9 cellular contexts compared by ENCODE assay signal in the genomic region with DNA sequence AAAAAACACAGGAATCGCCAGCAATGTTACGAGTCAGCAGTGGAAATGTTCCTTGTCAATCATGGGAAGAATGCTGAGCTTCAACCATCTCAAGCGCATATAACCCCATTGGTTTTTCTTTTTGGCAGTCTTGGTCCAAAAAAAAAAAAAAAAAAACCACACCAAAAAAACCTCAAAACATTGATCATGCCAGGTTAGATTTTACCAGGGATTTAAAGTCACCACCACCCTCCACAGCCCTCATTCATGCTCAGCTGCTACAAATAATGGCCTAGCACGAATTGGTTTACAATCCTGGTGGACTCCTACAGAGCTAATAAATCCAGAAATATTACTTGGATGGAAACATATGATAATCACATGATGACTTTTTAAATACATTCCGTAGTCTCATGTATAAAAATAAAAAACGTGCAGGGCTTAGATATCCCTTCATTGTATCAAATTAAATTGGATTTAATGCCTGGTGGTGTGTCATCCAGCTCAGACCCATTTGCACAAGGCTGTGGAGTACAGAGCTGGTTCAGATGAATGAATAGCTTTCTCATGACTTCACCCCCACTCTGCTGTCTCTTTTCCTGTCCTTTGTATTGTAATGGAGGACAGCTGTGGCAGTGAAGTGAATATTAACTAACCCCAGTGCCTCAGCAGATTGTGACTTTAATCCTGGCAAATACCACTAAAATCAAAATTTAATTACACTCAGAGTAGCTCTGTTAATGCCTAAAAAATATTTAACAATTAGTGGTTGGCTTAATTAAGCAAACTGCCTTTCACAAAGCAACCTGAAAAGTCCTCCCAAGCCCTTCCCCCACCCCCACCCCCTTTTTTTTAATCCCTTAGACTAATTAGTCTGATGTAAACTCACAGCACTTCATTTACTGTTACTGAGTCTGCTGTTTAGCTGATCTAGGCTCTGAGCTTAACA.
DNase-seq lines count a peak whose midpoint lies in the region; ATAC-seq and TF ChIP-seq lines count a peak whose summit lies in the region.
"Had no signal": no experiment of that assay in that cellular context is flagged by ENCODE, and none has a peak within 500 bp of the region (broad histone marks: within the 10 kb centered on the region; RNA-seq: fewer than 3 reads in every experiment).

No MANE protein-coding gene starts in this region.

- no TSS peak for BruUV-seq in Calu3 (replicated peaks; lab: Mats Ljungman, UMichigan)

- H3K9me3 Mint-ChIP-seq in activated naive CD4-positive, alpha-beta T cell treated with anti-CD3 and anti-CD28 coated beads, Interleukin-2, amount 50 U/mL, for 72 hours, result peaks cover 5 to 8% of the 10 kb centered on the region in 2 donors
- H3K9me3 Mint-ChIP-seq in Calu3 (ENCODE audit: low read depth, unreplicated experiment), result no peaks in the 10 kb centered on the region

- CTCF ChIA-PET in Calu3 (lab: Charles Lee), result interaction anchor here (0.6 to 0.8 kb wide), 4 partner anchors 12 to 1855 kb away, joined by 3 to 5 read pairs (median 4); no protein-coding TSS in a partner anchor

- DNase-seq in DMS153 treated with DMSO at 0.1 percent for 48 hours (lab: John Stamatoyannopoulos, UW; ENCODE audit: unreplicated experiment), result peak; percentile 24
- peak; percentile 28 for DNase-seq in NCI-H1694 treated with DMSO at 0.1 percent for 48 hours (lab: John Stamatoyannopoulos, UW)
- peak; percentile 39 for DNase-seq in choroid plexus epithelial cell (ENCODE audit: low read depth)
- DNase-seq in midbrain (lab: John Stamatoyannopoulos, UW), result peak; percentile 68
- DNase-seq in activated CD4-positive, CD25-positive, alpha-beta regulatory T cell treated with anti-CD3 and anti-CD28 coated beads, Interleukin-2, amount 50 U/mL, for 72 hours, result no peak
- no peak for DNase-seq in activated naive CD4-positive, alpha-beta T cell treated with anti-CD3 and anti-CD28 coated beads, Interleukin-2, amount 50 U/mL, for 72 hours (ENCODE audit: low spot score in 2 of 2)
- no peak for DNase-seq in Calu3
- DNase-seq in DMS79 (lab: John Stamatoyannopoulos, UW), result no peak
- DNase-seq: activated CD4-positive, CD25-positive, alpha-beta regulatory T cell had no signal

- no peak overlapping the region for H3K27ac Mint-ChIP-seq in activated naive CD4-positive, alpha-beta T cell treated with anti-CD3 and anti-CD28 coated beads, Interleukin-2, amount 50 U/mL, for 72 hours
- no peak overlapping the region for H3K27ac Mint-ChIP-seq in Calu3 (ENCODE audit: unreplicated experiment)

- no peaks in the 10 kb centered on the region for H3K27me3 Mint-ChIP-seq in Calu3 (ENCODE audit: unreplicated experiment)

- intact Hi-C loops in Calu3 (cut with micrococcal nuclease; ENCODE audit: unreplicated experiment), result no loop called here

- ATAC-seq in activated naive CD4-positive, alpha-beta T cell treated with anti-CD3 and anti-CD28 coated beads, Interleukin-2, amount 50 U/mL, for 72 hours, result no peak

- H3K4me3 Mint-ChIP-seq in Calu3 (ENCODE audit: low read depth, unreplicated experiment), result no peak overlapping the region

- H3K36me3 Mint-ChIP-seq in activated naive CD4-positive, alpha-beta T cell treated with anti-CD3 and anti-CD28 coated beads, Interleukin-2, amount 50 U/mL, for 72 hours, result peaks cover 0 to 2% of the 10 kb centered on the region in 2 donors
- no peaks in the 10 kb centered on the region for H3K36me3 Mint-ChIP-seq in Calu3 (ENCODE audit: insufficient read depth, unreplicated experiment)

- no peak overlapping the region for H3K4me3 ChIP-seq in choroid plexus epithelial cell (ENCODE audit: low read depth, low read length)

- H3K4me1 Mint-ChIP-seq in Calu3 (ENCODE audit: low read depth, unreplicated experiment), result no peaks in the 10 kb centered on the region

- TF ChIP-seq CTCF in choroid plexus epithelial cell (conservative IDR thresholded peaks at IDR 0.05; ENCODE audit: low read depth, low read length) (no peak), Calu3 (IDR thresholded peaks at IDR 0.05; ENCODE audit: unreplicated experiment) (no peak)

Comparison
In these comparisons a context has a peak if more than half of its experiments do, and no peak if none do; other contexts are left out.
1. DNase-seq: peak in DMS153 treated with DMSO at 0.1 percent for 48 hours (single experiment), NCI-H1694 treated with DMSO at 0.1 percent for 48 hours (single experiment), choroid plexus epithelial cell (single experiment) and midbrain (single experiment); none in activated CD4-positive, CD25-positive, alpha-beta regulatory T cell treated with anti-CD3 and anti-CD28 coated beads, Interleukin-2, amount 50 U/mL, for 72 hours (single experiment), activated naive CD4-positive, alpha-beta T cell treated with anti-CD3 and anti-CD28 coated beads, Interleukin-2, amount 50 U/mL, for 72 hours (0 of 2), Calu3 (single experiment) and DMS79 (single experiment).